8 cellular contexts compared by ENCODE assay signal in genomic region chr10:45673074-45673628, GRCh38. TPM values are rescaled to one million over a fixed set of nuclear protein-coding genes. Genes with fewer than 3 reads are reported as not detected.
DNase-seq lines count a peak whose midpoint lies in the region; ATAC-seq and TF ChIP-seq lines count a peak whose summit lies in the region.

No MANE protein-coding gene starts in this region.

- no peaks in the 10 kb centered on the region for H3K27me3 Mint-ChIP-seq in activated CD4-positive, alpha-beta T cell treated with anti-CD3 and anti-CD28 coated beads, Interleukin-2, amount 10 ng/mL, durations not matched to agents 24 days and 14 days
- H3K27me3 Mint-ChIP-seq in T-cell = no peaks in the 10 kb centered on the region

- no peak for TF ChIP-seq POLR2A in gastroesophageal sphincter (IDR thresholded peaks at IDR 0.05)

- no peak for DNase-seq in activated CD4-positive, alpha-beta T cell treated with anti-CD3 and anti-CD28 coated beads, Interleukin-2, amount 10 ng/mL, durations not matched to agents 24 days and 14 days
- no peak for DNase-seq in activated CD4-positive, alpha-beta T cell treated with anti-CD3 and anti-CD28 coated beads for 4 hours
- DNase-seq in T-cell (no peak), retinal pigment epithelial cell (ENCODE audit: low read depth) (peak; percentile 5), mesenteric fat pad (ENCODE audit: low spot score) (no peak), A172 (ENCODE audit: low spot score) (no peak), NCI-H1105 (lab: John Stamatoyannopoulos, UW) (no peak)

- peaks cover 0 to 20% (median 0%) of the 10 kb centered on the region in 3 donors for H3K4me1 ChIP-seq in gastroesophageal sphincter

- no peaks in the 10 kb centered on the region for H3K9me3 ChIP-seq in gastroesophageal sphincter

- WGBS in gastroesophageal sphincter (ENCODE audit: low coverage in 1 of 2), 2 donors = 30 to 60% methylated on average over 8 to 11 of the region's 19 CpGs

- peak overlapping the region; percentile 73 for H3K4me3 Mint-ChIP-seq in activated CD4-positive, alpha-beta T cell treated with anti-CD3 and anti-CD28 coated beads, Interleukin-2, amount 10 ng/mL, durations not matched to agents 24 days and 14 days
- peak overlapping the region; percentile 83 to 85 (median 85) for H3K4me3 Mint-ChIP-seq in T-cell

- ATAC-seq in T-cell (replicated peaks in 1 of 4) = no peak
- no peak for ATAC-seq in gastroesophageal sphincter

- H3K4me1 Mint-ChIP-seq in activated CD4-positive, alpha-beta T cell treated with anti-CD3 and anti-CD28 coated beads, Interleukin-2, amount 10 ng/mL, durations not matched to agents 24 days and 14 days = peaks cover 21% of the 10 kb centered on the region
- peaks cover 38 to 42% (median 40%) of the 10 kb centered on the region in 3 donors for H3K4me1 Mint-ChIP-seq in T-cell

- peak overlapping the region; percentile 76 for H3K27ac Mint-ChIP-seq in activated CD4-positive, alpha-beta T cell treated with anti-CD3 and anti-CD28 coated beads, Interleukin-2, amount 10 ng/mL, durations not matched to agents 24 days and 14 days
- H3K27ac Mint-ChIP-seq in T-cell = peak overlapping the region; percentile 77 to 79

- no peaks in the 10 kb centered on the region for H3K27me3 ChIP-seq in gastroesophageal sphincter

- H3K36me3 Mint-ChIP-seq in activated CD4-positive, alpha-beta T cell treated with anti-CD3 and anti-CD28 coated beads, Interleukin-2, amount 10 ng/mL, durations not matched to agents 24 days and 14 days (ENCODE audit: low read depth) = peaks cover 4% of the 10 kb centered on the region
- no peaks in the 10 kb centered on the region for H3K36me3 Mint-ChIP-seq in T-cell

- H3K9me3 Mint-ChIP-seq in activated CD4-positive, alpha-beta T cell treated with anti-CD3 and anti-CD28 coated beads, Interleukin-2, amount 10 ng/mL, durations not matched to agents 24 days and 14 days = peaks cover 8% of the 10 kb centered on the region
- H3K9me3 Mint-ChIP-seq in T-cell = no peaks in the 10 kb centered on the region

- intact Hi-C loops in activated CD4-positive, alpha-beta T cell treated with anti-CD3 and anti-CD28 coated beads, Interleukin-2, amount 10 ng/mL, durations not matched to agents 24 days and 14 days (cut with micrococcal nuclease) = loop anchor here (5.0 to 10.0 kb wide), 5 partner anchors 91 to 668 kb away; partner anchors contain the start of gene ZNF22

- CTCF ChIA-PET in T-cell (lab: Charles Lee) = interaction anchor here in 1 of 2 donors (0.6 kb wide), 1 partner anchor 29 kb away, joined by 4 read pairs; no protein-coding TSS in a partner anchor

- no peaks in the 10 kb centered on the region for H3K36me3 ChIP-seq in gastroesophageal sphincter

- TF ChIP-seq CTCF in gastroesophageal sphincter (IDR thresholded peaks at IDR 0.05) (no peak), retinal pigment epithelial cell (conservative IDR thresholded peaks at IDR 0.05; ENCODE audit: low read depth, low read length) (no peak)

- H3K27ac ChIP-seq in gastroesophageal sphincter = peak overlapping the region; percentile 34 to 94 (median 90)

- POLR2A ChIA-PET in T-cell (lab: Charles Lee) = no interaction called here

- H3K4me3 ChIP-seq in gastroesophageal sphincter = peak overlapping the region; percentile 78 to 80
- H3K4me3 ChIP-seq in retinal pigment epithelial cell (ENCODE audit: low read length) = peak overlapping the region; percentile 85

- no peak for TF ChIP-seq EP300 in gastroesophageal sphincter (IDR thresholded peaks at IDR 0.05)

RNA-seq across cellular contexts. Expression of gene ZFAND4, which starts 0.6 kb away (rescaled TPM):
- 9.1 and 9.3 TPM in 2 replicates for total RNA-seq in activated CD4-positive, alpha-beta T cell treated with anti-CD3 and anti-CD28 coated beads, Interleukin-2, amount 10 ng/mL, durations not matched to agents 24 days and 14 days
- total RNA-seq in T-cell = 10 to 100 TPM; 26.8 to 32.1 (median 30.6) TPM
- total RNA-seq in gastroesophageal sphincter = 10 to 100 TPM; 13.7 to 20.0 (median 16.1) TPM
- 9.2 TPM for total RNA-seq in mesenteric fat pad
- total RNA-seq in A172 (2014; rRNA removed; shearing (Covaris generic)) = 10.5 and 13.2 TPM in 2 replicates

RNA-seq across cellular contexts. Expression of gene WASHC2C, which starts 53.9 kb away (rescaled TPM):
- 22.0 and 27.1 TPM in 2 replicates for total RNA-seq in activated CD4-positive, alpha-beta T cell treated with anti-CD3 and anti-CD28 coated beads, Interleukin-2, amount 10 ng/mL, durations not matched to agents 24 days and 14 days
- total RNA-seq in T-cell (10 to 100 TPM; 51.3 to 66.6 (median 62.5) TPM), gastroesophageal sphincter (10 to 100 TPM; 30.3 to 50.4 (median 33.5) TPM), mesenteric fat pad (49.9 TPM)
- total RNA-seq in A172 (2014; rRNA removed; shearing (Covaris generic)) = 38.8 and 41.3 TPM in 2 replicates
